Comparison of ENCODE assay signal across 17 cellular contexts in the genomic region with DNA sequence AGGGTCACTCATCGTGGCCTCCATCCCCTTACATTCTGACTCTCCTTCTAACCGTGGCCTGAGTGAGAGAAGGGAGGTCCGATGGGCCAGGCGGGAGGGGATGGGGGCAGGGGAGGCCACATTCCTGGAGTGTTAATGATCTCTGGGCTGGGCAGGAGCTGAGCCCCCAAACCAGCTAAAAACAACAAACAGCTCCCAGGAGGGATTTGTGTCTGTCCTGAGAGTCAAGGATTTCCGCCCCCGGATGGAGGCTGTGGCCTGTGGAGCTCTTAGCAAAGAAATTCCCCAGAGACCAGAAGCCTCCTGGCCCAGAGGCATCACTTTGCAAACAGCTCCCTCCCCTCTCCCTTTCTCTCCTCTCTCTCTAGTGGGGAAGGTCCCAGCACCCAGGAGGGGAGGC. TPM values are rescaled to one million over a fixed set of nuclear protein-coding genes. Genes with fewer than 3 reads are reported as not detected.
DNase-seq lines count a peak whose midpoint lies in the region; ATAC-seq, FAIRE-seq and TF ChIP-seq lines count a peak whose summit lies in the region.
"Had no signal": no experiment of that assay in that cellular context is flagged by ENCODE, and none has a peak within 500 bp of the region (broad histone marks: within the 10 kb centered on the region; RNA-seq: fewer than 3 reads in every experiment).

No MANE protein-coding gene starts in this region.

- H3K56ac ChIP-seq in H9 (ENCODE audit: insufficient read length, low read depth, low read length): no peak overlapping the region

- no peak overlapping the region for H3K14ac ChIP-seq in H9 (ENCODE audit: insufficient read depth, low read length)

- H3K79me2 ChIP-seq in H9 (ENCODE audit: insufficient read depth, low read length): no peaks in the 10 kb centered on the region

- H3K27ac ChIP-seq in H9 (ENCODE audit: insufficient read length, low read depth, low read length): no peak overlapping the region
- no peak overlapping the region for H3K27ac ChIP-seq in kidney (ENCODE audit: low read depth in 2 of 2, low read length in 2 of 2)
- H3K27ac ChIP-seq: cardiac muscle cell had no signal

- no peak overlapping the region for H2AFZ ChIP-seq in H9 (ENCODE audit: low read length)

- intact Hi-C loops in kidney (cut with DNase I): no loop called here

- H3K79me1 ChIP-seq in H9 (ENCODE audit: insufficient read depth, low read depth, low read length, poor library complexity, severe bottlenecking): no peaks in the 10 kb centered on the region

- H3K9me3 Mint-ChIP-seq in H9: no peaks in the 10 kb centered on the region
- H3K9me3 Mint-ChIP-seq in stimulated activated naive CD8-positive, alpha-beta T cell treated with anti-CD3 and anti-CD28 coated beads, Interleukin-15, amount 100 ng/mL, for 72 hours: no peaks in the 10 kb centered on the region
- H3K9me3 Mint-ChIP-seq: activated CD4-positive, alpha-beta T cell treated with anti-CD3 and anti-CD28 coated beads, Interleukin-2, amount 10 ng/mL, durations not matched to agents 24 days and 14 days; stimulated activated naive CD8-positive, alpha-beta T cell treated with anti-CD3 and anti-CD28 coated beads, Interleukin-15, Interleukin-2, amounts not matched to agents 100 ng/mL and 50 ng/mL, for 24 hours; T-cell had no signal

- TF ChIP-seq CTCF in H9 (conservative IDR thresholded peaks at IDR 0.05) (no peak), kidney (IDR thresholded peaks at IDR 0.05; ENCODE audit: borderline replicate concordance, extremely low read depth, insufficient read depth) (no peak)

- H3K4me2 ChIP-seq in H9 (ENCODE audit: insufficient read depth, insufficient read length, low read length): no peak overlapping the region

- no peak overlapping the region for H2BK15ac ChIP-seq in H9 (ENCODE audit: low read depth, low read length)

- no peak overlapping the region for H2BK120ac ChIP-seq in H9 (ENCODE audit: low read depth, low read length, poor library complexity, severe bottlenecking)

- no peak overlapping the region for H2BK5ac ChIP-seq in H9 (ENCODE audit: insufficient read length, low read length)

- no peak overlapping the region for H2BK12ac ChIP-seq in H9 (ENCODE audit: insufficient read length, low read depth, low read length)

- ATAC-seq in stimulated activated naive CD8-positive, alpha-beta T cell treated with anti-CD3 and anti-CD28 coated beads, Interleukin-15, amount 100 ng/mL, for 72 hours: no peak
- ATAC-seq in GM21423 (IDR thresholded peaks at IDR 0.05; ENCODE audit: unreplicated experiment): no peak
- ATAC-seq: T-cell had no signal

- H4K8ac ChIP-seq in H9 (replicated peaks; ENCODE audit: insufficient read length, low read depth, low read length): no peak overlapping the region

- H3K18ac ChIP-seq in H9 (ENCODE audit: insufficient read length, low read depth, low read length): no peak overlapping the region

- FAIRE-seq in kidney (lab: Jason Lieb, UNC): no peak

- no CpG with 5 or more reads among the region's 6 CpGs for WGBS in H9 (ENCODE audit: extremely low coverage, insufficient read length, low lambda C conversion rate)

- no peak overlapping the region for H2BK20ac ChIP-seq in H9 (ENCODE audit: low read depth, low read length, poor library complexity, severe bottlenecking)

- H3K9ac ChIP-seq in H9 (ENCODE audit: extremely low read depth, insufficient read length, low read length) (no peak overlapping the region), kidney (ENCODE audit: low read length in 2 of 2) (no peak overlapping the region)

- no peak overlapping the region for H3T11ph ChIP-seq in H9 (ENCODE audit: low read length)

- peak overlapping the region in 2 of 3 experiments; percentile 72 to 77; a peak in 3 of 7 replicates for H3K27ac Mint-ChIP-seq in H9
- no peak overlapping the region for H3K27ac Mint-ChIP-seq in stimulated activated naive CD8-positive, alpha-beta T cell treated with anti-CD3 and anti-CD28 coated beads, Interleukin-15, amount 100 ng/mL, for 72 hours
- H3K27ac Mint-ChIP-seq: activated CD4-positive, alpha-beta T cell treated with anti-CD3 and anti-CD28 coated beads, Interleukin-2, amount 10 ng/mL, durations not matched to agents 24 days and 14 days; CD4-positive, alpha-beta memory T cell; stimulated activated naive CD8-positive, alpha-beta T cell treated with anti-CD3 and anti-CD28 coated beads, Interleukin-15, Interleukin-2, amounts not matched to agents 100 ng/mL and 50 ng/mL, for 24 hours; T-cell had no signal

- peaks cover 2% of the 10 kb centered on the region for H3K23me2 ChIP-seq in H9 (ENCODE audit: insufficient read length, low read depth, low read length, poor library complexity, severe bottlenecking)

- DNase-seq in AG08395 (ENCODE audit: low spot score): peak; percentile 53
- no peak for DNase-seq in H9
- peak; percentile 81 for DNase-seq in astrocyte of the hippocampus (ENCODE audit: low read depth, low spot score)
- peak; percentile 73 for DNase-seq in kidney
- DNase-seq in stimulated activated naive CD8-positive, alpha-beta T cell treated with anti-CD3 and anti-CD28 coated beads, Interleukin-15, amount 100 ng/mL, for 72 hours: no peak
- DNase-seq in 8988T: no peak
- no peak for DNase-seq in stimulated activated CD4-positive, alpha-beta T cell treated with anti-CD3 and anti-CD28 coated beads, Interleukin-4, amount 100 ng/mL, for 4 hours
- DNase-seq: activated CD4-positive, alpha-beta T cell treated with anti-CD3 and anti-CD28 coated beads, Interleukin-2, amount 10 ng/mL, durations not matched to agents 24 days and 14 days; CD4-positive, alpha-beta memory T cell; NCI-H187; stimulated activated CD4-positive, alpha-beta T cell treated with anti-CD3 and anti-CD28 coated beads, Interleukin-2, amount 100 ng/mL, for 48 hours; T-cell had no signal

- H4K5ac ChIP-seq in H9 (ENCODE audit: insufficient read length, low read depth, low read length): no peak overlapping the region

- H4K91ac ChIP-seq in H9 (ENCODE audit: insufficient read length, low read depth, low read length): no peak overlapping the region

- peaks cover 3% of the 10 kb centered on the region; the same call in 1 of the 2 replicates for H3K4me1 ChIP-seq in H9 (ENCODE audit: insufficient read depth, low read length)
- H3K4me1 ChIP-seq in kidney (ENCODE audit: control insufficient read depth in 1 of 2, insufficient read depth in 1 of 2, low read depth in 1 of 2, low read length in 2 of 2): peaks cover 0 to 19% of the 10 kb centered on the region in 2 donors

- no peak overlapping the region for H3K23ac ChIP-seq in H9 (ENCODE audit: insufficient read length, low read depth, low read length)

- H3K27me3 Mint-ChIP-seq in H9 (ENCODE audit: low read depth): peaks cover 32% of the 10 kb centered on the region
- H3K27me3 Mint-ChIP-seq in stimulated activated naive CD8-positive, alpha-beta T cell treated with anti-CD3 and anti-CD28 coated beads, Interleukin-15, amount 100 ng/mL, for 72 hours: peaks cover 4% of the 10 kb centered on the region
- H3K27me3 Mint-ChIP-seq: activated CD4-positive, alpha-beta T cell treated with anti-CD3 and anti-CD28 coated beads, Interleukin-2, amount 10 ng/mL, durations not matched to agents 24 days and 14 days; CD4-positive, alpha-beta memory T cell; stimulated activated naive CD8-positive, alpha-beta T cell treated with anti-CD3 and anti-CD28 coated beads, Interleukin-15, Interleukin-2, amounts not matched to agents 100 ng/mL and 50 ng/mL, for 24 hours had no signal

- H3K9me3 ChIP-seq in H9 (ENCODE audit: control insufficient read depth, low read depth, low read length) (no peaks in the 10 kb centered on the region), kidney (ENCODE audit: control insufficient read depth in 1 of 2, low read length in 2 of 2) (no peaks in the 10 kb centered on the region)

- no peaks in the 10 kb centered on the region; the same call in 1 of the 2 replicates for H3K27me3 ChIP-seq in H9 (ENCODE audit: insufficient read depth, low read length)

- peaks cover 33 to 53% of the 10 kb centered on the region in 2 experiments for H3K4me1 Mint-ChIP-seq in H9
- no peaks in the 10 kb centered on the region for H3K4me1 Mint-ChIP-seq in stimulated activated naive CD8-positive, alpha-beta T cell treated with anti-CD3 and anti-CD28 coated beads, Interleukin-15, amount 100 ng/mL, for 72 hours
- H3K4me1 Mint-ChIP-seq: activated CD4-positive, alpha-beta T cell treated with anti-CD3 and anti-CD28 coated beads, Interleukin-2, amount 10 ng/mL, durations not matched to agents 24 days and 14 days; CD4-positive, alpha-beta memory T cell; T-cell had no signal

- no peaks in the 10 kb centered on the region for H4K20me1 ChIP-seq in H9 (ENCODE audit: control insufficient read depth, insufficient read depth, insufficient read length)

- peaks cover 5 to 17% (median 10%) of the 10 kb centered on the region in 3 experiments; a peak in 6 of 7 replicates for H3K36me3 Mint-ChIP-seq in H9 (ENCODE audit: insufficient read depth in 1 of 3, low read depth in 3 of 3)
- H3K36me3 Mint-ChIP-seq: CD4-positive, alpha-beta memory T cell; T-cell had no signal

- H3K4ac ChIP-seq in H9 (ENCODE audit: low read depth, low read length): no peak overlapping the region

- no peaks in the 10 kb centered on the region for H3K36me3 ChIP-seq in kidney (ENCODE audit: control insufficient read depth in 1 of 2, insufficient read depth in 2 of 2, low read length in 2 of 2)
- H3K36me3 ChIP-seq: cardiac muscle cell had no signal

- H2AK5ac ChIP-seq in H9 (ENCODE audit: insufficient read length, low read length): no peak overlapping the region

- H3K4me3 ChIP-seq in kidney (ENCODE audit: low read length in 2 of 2): no peak overlapping the region
- H3K4me3 ChIP-seq: cardiac muscle cell had no signal

- no peak overlapping the region for H3K4me3 Mint-ChIP-seq in H9
- no peak overlapping the region for H3K4me3 Mint-ChIP-seq in stimulated activated naive CD8-positive, alpha-beta T cell treated with anti-CD3 and anti-CD28 coated beads, Interleukin-15, amount 100 ng/mL, for 72 hours
- H3K4me3 Mint-ChIP-seq: activated CD4-positive, alpha-beta T cell treated with anti-CD3 and anti-CD28 coated beads, Interleukin-2, amount 10 ng/mL, durations not matched to agents 24 days and 14 days; CD4-positive, alpha-beta memory T cell; stimulated activated naive CD8-positive, alpha-beta T cell treated with anti-CD3 and anti-CD28 coated beads, Interleukin-15, Interleukin-2, amounts not matched to agents 100 ng/mL and 50 ng/mL, for 24 hours; T-cell had no signal

RNA-seq across cellular contexts. Expression of a gene that starts 23.5 kb away (rescaled TPM):
- total RNA-seq in H9 (2021): 0.64 and 0.72 TPM in 2 replicates
- total RNA-seq in kidney: 19.6 TPM
- polyA plus RNA-seq in kidney (ENCODE audit: insufficient read depth, low read depth, low replicate concordance): 132 TPM
- total RNA-seq: activated CD4-positive, alpha-beta T cell treated with anti-CD3 and anti-CD28 coated beads, Interleukin-2, amount 10 ng/mL, durations not matched to agents 24 days and 14 days; CD4-positive, alpha-beta memory T cell; mononuclear cell; posterior vena cava; T-cell had no signal
- polyA plus RNA-seq: cardiac muscle cell; CD4-positive, alpha-beta memory T cell had no signal

RNA-seq across cellular contexts. Expression of a gene that starts 53.6 kb away (rescaled TPM):
- total RNA-seq in H9 (2021) (7.3 and 7.6 TPM in 2 replicates), kidney (29.9 TPM)
- 102 TPM for polyA plus RNA-seq in kidney (ENCODE audit: insufficient read depth, low read depth, low replicate concordance)
- total RNA-seq: CD4-positive, alpha-beta memory T cell had no signal

Comparison
In these comparisons a context has a peak if more than half of its experiments do, and no peak if none do; other contexts are left out.
1. DNase-seq: peak in AG08395 (single experiment), astrocyte of the hippocampus (single experiment) and kidney (single experiment); none in H9 (single experiment), stimulated activated naive CD8-positive, alpha-beta T cell treated with anti-CD3 and anti-CD28 coated beads, Interleukin-15, amount 100 ng/mL, for 72 hours (0 of 2), 8988T (single experiment) and stimulated activated CD4-positive, alpha-beta T cell treated with anti-CD3 and anti-CD28 coated beads, Interleukin-4, amount 100 ng/mL, for 4 hours (0 of 2).
2. H3K27ac Mint-ChIP-seq: peak in H9 (2 of 3); none in stimulated activated naive CD8-positive, alpha-beta T cell treated with anti-CD3 and anti-CD28 coated beads, Interleukin-15, amount 100 ng/mL, for 72 hours (0 of 2).
3. RNA of a gene that starts 23.5 kb away (total RNA-seq): 19.6 TPM in kidney (single experiment); 0.64 to 0.72 TPM in H9; every median in the first group is over 10 times any median in the second.